Comparison of ENCODE assay signal across 13 cellular contexts in the genomic region with DNA sequence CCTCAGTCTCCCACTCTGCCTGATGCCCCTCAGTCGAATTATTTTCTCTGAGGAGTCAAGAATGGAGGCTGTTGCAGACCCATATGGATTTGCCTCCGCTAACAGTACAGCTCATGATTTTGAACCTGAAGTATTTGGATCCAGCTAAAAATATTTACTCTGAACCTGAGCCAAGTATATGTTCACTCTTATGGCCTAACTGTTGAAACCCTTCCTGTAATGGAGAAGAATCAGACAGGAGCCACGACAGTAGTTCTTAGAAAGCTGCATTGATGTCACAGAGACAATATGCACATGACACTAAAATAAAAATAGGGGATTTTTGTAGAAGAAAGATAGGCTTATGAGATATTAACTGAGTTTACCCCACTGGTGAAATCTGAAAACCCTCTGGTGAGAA.
A peak's percentile ranks its signal among the peaks of the same experiment; 100 is the strongest.
DNase-seq lines count a peak whose midpoint lies in the region; ATAC-seq and TF ChIP-seq lines count a peak whose summit lies in the region.
"Had no signal": no experiment of that assay in that cellular context is flagged by ENCODE, and none has a peak within 500 bp of the region (broad histone marks: within the 10 kb centered on the region; RNA-seq: fewer than 3 reads in every experiment).

No MANE protein-coding gene starts in this region.

- POLR2A ChIA-PET in RWPE1 (lab: Yijun Ruan, JAX; ENCODE audit: low non-redundant PET): no interaction called here

- H3K4me1 Mint-ChIP-seq in osteocyte (ENCODE audit: unreplicated experiment): peaks cover 21% of the 10 kb centered on the region
- H3K4me1 Mint-ChIP-seq: B cell, IgD-negative memory B cell had no signal

- DNase-seq in LNCaP clone FGC (ENCODE audit: low read depth) (peak; percentile 7), NCI-H748 (lab: John Stamatoyannopoulos, UW; ENCODE audit: unreplicated experiment) (peak; percentile 10), dermis microvascular lymphatic vessel endothelial cell (ENCODE audit: low read depth in 2 of 2) (peak; percentile 10 to 41), osteocyte (ENCODE audit: extremely low spot score, unreplicated experiment) (no peak), Right ventricle myocardium superior (no peak), RWPE1 (ENCODE audit: low spot score) (no peak)
- DNase-seq: Calu3; CD8-positive, alpha-beta T cell; H9 had no signal

- H3K27ac ChIP-seq in RWPE1: no peak overlapping the region
- H3K27ac ChIP-seq: BLaER1 treated with 17β-estradiol and CSF1 and Interleukin-3, amounts not matched to agents 10 nM and 100 nM had no signal

- no peak overlapping the region for H3K4me3 Mint-ChIP-seq in osteocyte (ENCODE audit: unreplicated experiment)
- H3K4me3 Mint-ChIP-seq: B cell; CD8-positive, alpha-beta T cell; H9; IgD-negative memory B cell had no signal

- no peak overlapping the region for H3K4me3 ChIP-seq in LNCaP clone FGC (ENCODE audit: low read depth, low read length)
- H3K4me3 ChIP-seq: BLaER1 treated with 17β-estradiol and CSF1 and Interleukin-3, amounts not matched to agents 10 nM and 100 nM had no signal

- no peaks in the 10 kb centered on the region for H3K27me3 Mint-ChIP-seq in osteocyte (ENCODE audit: unreplicated experiment)
- H3K27me3 Mint-ChIP-seq: B cell, IgD-negative memory B cell had no signal

- intact Hi-C loops in Right ventricle myocardium superior (cut with DNase I): no loop called here

- CTCF ChIA-PET in RWPE1 (lab: Yijun Ruan, JAX): no interaction called here

- H3K9me3 Mint-ChIP-seq in osteocyte (ENCODE audit: unreplicated experiment): peaks cover 13% of the 10 kb centered on the region

- TF ChIP-seq CTCF in LNCaP clone FGC (IDR thresholded peaks at IDR 0.05; ENCODE audit: control insufficient read depth, extremely low read depth, insufficient read depth) (no peak), osteocyte (IDR thresholded peaks at IDR 0.05) (no peak), RWPE1 (conservative IDR thresholded peaks at IDR 0.05; ENCODE audit: low read depth) (no peak)

- no peak for ATAC-seq in Right ventricle myocardium superior (ENCODE audit: poor library complexity)
- ATAC-seq: CD8-positive, alpha-beta T cell; HepG2 had no signal

- peak overlapping the region; percentile 44 for H3K27ac Mint-ChIP-seq in osteocyte (ENCODE audit: unreplicated experiment)
- H3K27ac Mint-ChIP-seq: B cell; CD8-positive, alpha-beta T cell; IgD-negative memory B cell had no signal

- H3K36me3 Mint-ChIP-seq in osteocyte (ENCODE audit: unreplicated experiment): no peaks in the 10 kb centered on the region
- H3K36me3 Mint-ChIP-seq: CD8-positive, alpha-beta T cell had no signal

Comparison
In these comparisons a context has a peak if more than half of its experiments do, and no peak if none do; other contexts are left out.
1. DNase-seq: peak in LNCaP clone FGC (single experiment), NCI-H748 (single experiment) and dermis microvascular lymphatic vessel endothelial cell (2 of 2); none in osteocyte (single experiment), Right ventricle myocardium superior (single experiment) and RWPE1 (single experiment).